Comparison of ENCODE assay signal across 1 cellular context in the genomic region with DNA sequence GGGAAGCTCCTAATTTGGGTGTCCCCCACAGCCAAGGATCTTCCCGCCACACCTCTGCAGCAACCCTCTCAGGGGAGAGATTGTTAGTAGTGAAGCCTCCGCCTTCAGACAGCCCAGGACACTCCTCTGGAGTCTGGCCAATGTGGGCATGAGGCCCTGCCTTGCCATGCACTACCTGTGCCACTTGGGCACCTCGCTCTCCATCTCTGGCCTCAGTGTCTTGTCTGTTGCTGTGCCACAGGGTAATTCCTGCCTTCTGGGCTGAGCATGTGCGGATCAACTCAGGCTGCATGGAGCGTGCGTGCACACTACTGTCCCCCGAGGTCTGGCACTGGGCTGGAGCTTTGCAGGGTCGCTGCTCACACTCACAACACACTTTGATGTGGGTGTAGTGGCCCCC.
TF ChIP-seq lines count a peak whose summit lies in the region.

No MANE protein-coding gene starts in this region.

TF ChIP-seq in IMR-90, 13 proteins besides CTCF, POLR2A, EP300 and RAD21:
- TF ChIP-seq, protein P1, sequence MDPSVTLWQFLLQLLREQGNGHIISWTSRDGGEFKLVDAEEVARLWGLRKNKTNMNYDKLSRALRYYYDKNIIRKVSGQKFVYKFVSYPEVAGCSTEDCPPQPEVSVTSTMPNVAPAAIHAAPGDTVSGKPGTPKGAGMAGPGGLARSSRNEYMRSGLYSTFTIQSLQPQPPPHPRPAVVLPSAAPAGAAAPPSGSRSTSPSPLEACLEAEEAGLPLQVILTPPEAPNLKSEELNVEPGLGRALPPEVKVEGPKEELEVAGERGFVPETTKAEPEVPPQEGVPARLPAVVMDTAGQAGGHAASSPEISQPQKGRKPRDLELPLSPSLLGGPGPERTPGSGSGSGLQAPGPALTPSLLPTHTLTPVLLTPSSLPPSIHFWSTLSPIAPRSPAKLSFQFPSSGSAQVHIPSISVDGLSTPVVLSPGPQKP (IDR thresholded peaks at IDR 0.05; ENCODE audit: borderline replicate concordance, low read depth, low read length) = no peak
- TF ChIP-seq, protein P2, sequence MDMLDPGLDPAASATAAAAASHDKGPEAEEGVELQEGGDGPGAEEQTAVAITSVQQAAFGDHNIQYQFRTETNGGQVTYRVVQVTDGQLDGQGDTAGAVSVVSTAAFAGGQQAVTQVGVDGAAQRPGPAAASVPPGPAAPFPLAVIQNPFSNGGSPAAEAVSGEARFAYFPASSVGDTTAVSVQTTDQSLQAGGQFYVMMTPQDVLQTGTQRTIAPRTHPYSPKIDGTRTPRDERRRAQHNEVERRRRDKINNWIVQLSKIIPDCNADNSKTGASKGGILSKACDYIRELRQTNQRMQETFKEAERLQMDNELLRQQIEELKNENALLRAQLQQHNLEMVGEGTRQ (IDR thresholded peaks at IDR 0.05; ENCODE audit: low read depth, low read length) = no peak
- TF ChIP-seq MAFK (IDR thresholded peaks at IDR 0.05; ENCODE audit: low read depth, low read length) (no peak), MAZ (IDR thresholded peaks at IDR 0.05; ENCODE audit: borderline replicate concordance, low read depth, low read length) (no peak), RFX5 (IDR thresholded peaks at IDR 0.05; ENCODE audit: low read depth, low read length) (no peak), MXI1 (IDR thresholded peaks at IDR 0.05; ENCODE audit: borderline replicate concordance, low read depth, low read length) (no peak), FOS (IDR thresholded peaks at IDR 0.05; ENCODE audit: low read depth, low read length) (no peak), NFE2L2 (IDR thresholded peaks at IDR 0.05; ENCODE audit: low read depth, low read length) (no peak), RCOR1 (IDR thresholded peaks at IDR 0.05; ENCODE audit: insufficient replicate concordance, low read length) (no peak)
